ENCODE assay signal across 15 cellular contexts in genomic region chr17:41519501-41520224, GRCh38. TPM values are rescaled to one million over a fixed set of nuclear protein-coding genes. Genes with fewer than 3 reads are reported as not detected.
A peak's percentile ranks its signal among the peaks of the same experiment; 100 is the strongest.
DNase-seq lines count a peak whose midpoint lies in the region; ATAC-seq, FAIRE-seq and TF ChIP-seq lines count a peak whose summit lies in the region.
"Had no signal": no experiment of that assay in that cellular context is flagged by ENCODE, and none has a peak within 500 bp of the region (broad histone marks: within the 10 kb centered on the region; RNA-seq: fewer than 3 reads in every experiment).

No MANE protein-coding gene starts in this region.

- no peaks in the 10 kb centered on the region for H3K4me1 Mint-ChIP-seq in stimulated activated naive CD8-positive, alpha-beta T cell treated with anti-CD3 and anti-CD28 coated beads, Interleukin-15, amount 100 ng/mL, for 72 hours

- no peak overlapping the region for H2AFZ ChIP-seq in HepG2 (ENCODE audit: low read length)

- ATAC-seq in HepG2 = peak; percentile 5; the same call in 2 of the 3 replicates
- ATAC-seq in right lobe of liver = no peak
- ATAC-seq in GM18517 (IDR thresholded peaks at IDR 0.05; ENCODE audit: unreplicated experiment) = no peak
- no peak for ATAC-seq in GM21515 (IDR thresholded peaks at IDR 0.05; ENCODE audit: unreplicated experiment)
- no peak for ATAC-seq in GM19463 (IDR thresholded peaks at IDR 0.05; ENCODE audit: unreplicated experiment)
- no peak for ATAC-seq in stimulated activated naive CD8-positive, alpha-beta T cell treated with anti-CD3 and anti-CD28 coated beads, Interleukin-15, amount 100 ng/mL, for 72 hours
- ATAC-seq: right cardiac atrium had no signal

- H3K79me2 ChIP-seq in HepG2 (ENCODE audit: insufficient read depth, low read length) = no peaks in the 10 kb centered on the region

- no peak for FAIRE-seq in HepG2 (lab: Jason Lieb, UNC)

- peaks cover 1 to 3% of the 10 kb centered on the region in 2 experiments; a peak in 3 of 5 replicates for H3K27me3 ChIP-seq in HepG2 (ENCODE audit: control insufficient read depth in 1 of 2, insufficient read depth in 2 of 2, low read length in 2 of 2)
- no peaks in the 10 kb centered on the region for H3K27me3 ChIP-seq in right lobe of liver
- peaks cover 0 to 28% (median 0%) of the 10 kb centered on the region in 4 donors for H3K27me3 ChIP-seq in esophagus squamous epithelium
- H3K27me3 ChIP-seq: SJSA1 had no signal

- TF ChIP-seq EP300 in HepG2 (IDR thresholded peaks at IDR 0.05; ENCODE audit: low read depth in 2 of 2, low read length in 2 of 2) (no peak), HepG2 (CRISPR knock-in tag; IDR thresholded peaks at IDR 0.05; ENCODE audit: borderline replicate concordance) (no peak)

- peaks cover 53% of the 10 kb centered on the region for H3K4me1 ChIP-seq in HepG2 (ENCODE audit: insufficient read depth, low read length)
- H3K4me1 ChIP-seq in right lobe of liver = no peaks in the 10 kb centered on the region
- H3K4me1 ChIP-seq in esophagus squamous epithelium = peaks cover 14 to 79% (median 16%) of the 10 kb centered on the region in 3 donors

- no peak overlapping the region for H3K27ac ChIP-seq in HepG2 (ENCODE audit: extremely low read length, insufficient read depth, low read length)
- H3K27ac ChIP-seq in right lobe of liver = no peak overlapping the region
- H3K27ac ChIP-seq in esophagus squamous epithelium = peak overlapping the region; percentile 68 to 92 (median 84)
- H3K27ac ChIP-seq: SJSA1 had no signal

- peak overlapping the region in 1 of 2 donors; percentile 55 for H3K27ac Mint-ChIP-seq in stimulated activated naive CD8-positive, alpha-beta T cell treated with anti-CD3 and anti-CD28 coated beads, Interleukin-15, amount 100 ng/mL, for 72 hours
- H3K27ac Mint-ChIP-seq: activated naive CD4-positive, alpha-beta T cell treated with anti-CD3 and anti-CD28 coated beads for 36 hours had no signal

- H3K36me3 ChIP-seq in HepG2 (replicated peaks in 1 of 2; ENCODE audit: control insufficient read depth in 1 of 2, insufficient read depth in 2 of 2, low read length in 2 of 2) (peaks cover 0 to 2% of the 10 kb centered on the region in 2 experiments; a peak in 1 of 5 replicates), right lobe of liver (no peaks in the 10 kb centered on the region), esophagus squamous epithelium (peaks cover 2 to 41% (median 5%) of the 10 kb centered on the region in 3 donors)
- H3K36me3 ChIP-seq: SJSA1 had no signal

- intact Hi-C loops in HepG2 (cut with micrococcal nuclease; ENCODE audit: unreplicated experiment) (loop anchor here (10.0 kb wide), 1 partner anchor 615 kb away; no protein-coding TSS in a partner anchor), right lobe of liver (cut with DNase I) (no loop called here), esophagus squamous epithelium (cut with DNase I) (no loop called here)

- DNase-seq in HepG2 (ENCODE audit: low spot score) (no peak), right lobe of liver (no peak), NCI-H748 treated with DMSO at 0.1 percent for 48 hours (lab: John Stamatoyannopoulos, UW) (peak; percentile 46), esophagus squamous epithelium (lab: John Stamatoyannopoulos, UW) (no peak)
- DNase-seq in stimulated activated naive CD8-positive, alpha-beta T cell treated with anti-CD3 and anti-CD28 coated beads, Interleukin-15, amount 100 ng/mL, for 72 hours = no peak
- DNase-seq: activated CD4-positive, alpha-beta T cell treated with anti-CD3 and anti-CD28 coated beads for 48 hours; activated naive CD4-positive, alpha-beta T cell treated with anti-CD3 and anti-CD28 coated beads for 36 hours; head of caudate nucleus; right cardiac atrium had no signal

- WGBS in HepG2 (ENCODE audit: low lambda C conversion rate) = 13% methylated on average over 8 of the region's 11 CpGs
- 3% methylated on average over 3 of the region's 11 CpGs for whole genome bisulfite sequencing in right lobe of liver (ENCODE audit: insufficient coverage, low coverage, low lambda C conversion rate, missing lambda C conversion rate)
- 10 to 30% methylated on average over 5 of the region's 11 CpGs for WGBS in esophagus squamous epithelium, 2 donors

- no peaks in the 10 kb centered on the region for H3K9me3 ChIP-seq in HepG2 (ENCODE audit: low read length)
- H3K9me3 ChIP-seq in right lobe of liver = no peaks in the 10 kb centered on the region
- H3K9me3 ChIP-seq in esophagus squamous epithelium = no peaks in the 10 kb centered on the region
- H3K9me3 ChIP-seq: SJSA1 had no signal

- no peaks in the 10 kb centered on the region for H3K27me3 Mint-ChIP-seq in stimulated activated naive CD8-positive, alpha-beta T cell treated with anti-CD3 and anti-CD28 coated beads, Interleukin-15, amount 100 ng/mL, for 72 hours

- in situ Hi-C loops in HepG2 (cut with HindIII; ENCODE audit: extremely low pct_ligation_motif_present, low pct_unique_long_range_greater_than_20kb) = no loop called here

- H3K9ac ChIP-seq in HepG2 (ENCODE audit: insufficient read depth, low read depth, low read length) = no peak overlapping the region

- peak overlapping the region; percentile 46 for H3K4me2 ChIP-seq in HepG2 (ENCODE audit: low read depth, low read length)

- POLR2A ChIA-PET in HepG2 (lab: Yijun Ruan, JAX) = no interaction called here

- no TSS peak for BruUV-seq in HepG2 (replicated peaks; lab: Mats Ljungman, UMichigan)

- no peak overlapping the region for H3K4me3 Mint-ChIP-seq in stimulated activated naive CD8-positive, alpha-beta T cell treated with anti-CD3 and anti-CD28 coated beads, Interleukin-15, amount 100 ng/mL, for 72 hours
- H3K4me3 Mint-ChIP-seq: activated naive CD4-positive, alpha-beta T cell treated with anti-CD3 and anti-CD28 coated beads for 36 hours had no signal

- H3K4me3 ChIP-seq in HepG2 (replicated peaks in 1 of 3; ENCODE audit: insufficient read depth in 1 of 3, low read depth in 2 of 3, low read length in 3 of 3) = no peak overlapping the region; a peak in 1 of 6 replicates
- no peak overlapping the region for H3K4me3 ChIP-seq in right lobe of liver
- peak overlapping the region in 3 of 4 donors; percentile 29 to 59 (median 40) for H3K4me3 ChIP-seq in esophagus squamous epithelium
- H3K4me3 ChIP-seq: dorsolateral prefrontal cortex, SJSA1 had no signal

- TF ChIP-seq CTCF in HepG2 (CRISPR knock-in tag; IDR thresholded peaks at IDR 0.05) (no peak), right lobe of liver (IDR thresholded peaks at IDR 0.05) (no peak), esophagus squamous epithelium (IDR thresholded peaks at IDR 0.05) (no peak)

- CTCF ChIA-PET in HepG2 (lab: Yijun Ruan, JAX; ENCODE audit: low intra/inter-chr PET ratio, low total read pairs) = no interaction called here

- no peaks in the 10 kb centered on the region for H3K9me3 Mint-ChIP-seq in stimulated activated naive CD8-positive, alpha-beta T cell treated with anti-CD3 and anti-CD28 coated beads, Interleukin-15, amount 100 ng/mL, for 72 hours
- H3K9me3 Mint-ChIP-seq: activated naive CD4-positive, alpha-beta T cell treated with anti-CD3 and anti-CD28 coated beads for 36 hours had no signal

- TF ChIP-seq POLR2A in HepG2 (IDR thresholded peaks at IDR 0.05; ENCODE audit: insufficient read depth in 1 of 2, low read depth in 2 of 2, low read length in 2 of 2) (no peak), right lobe of liver (IDR thresholded peaks at IDR 0.05) (no peak), esophagus squamous epithelium (IDR thresholded peaks at IDR 0.05) (no peak)

- no peak for TF ChIP-seq RAD21 in HepG2 (CRISPR knock-in tag; IDR thresholded peaks at IDR 0.05)

- H4K20me1 ChIP-seq in HepG2 (ENCODE audit: insufficient read depth, low read length) = no peaks in the 10 kb centered on the region

RNA-seq across cellular contexts. Expression of gene KRT15, which starts 1.0 kb away (rescaled TPM):
- total RNA-seq in HepG2 (2016; rRNA removed; fragmentation: Illumina TruSeq; extraction: Trizol) = 0.46 and 0.94 TPM in 2 replicates
- total RNA-seq in HepG2 (2016; cell fraction: cytosol; rRNA removed; fragmentation: Illumina TruSeq; extraction: Trizol; ENCODE audit: low read depth) = 0.26 and 0.30 TPM in 2 replicates
- 0.52 and 0.62 TPM in 2 replicates for total RNA-seq in HepG2 (2016; cell fraction: insoluble cytoplasmic fraction; rRNA removed; fragmentation: Illumina TruSeq; extraction: Trizol)
- 0.53 and 0.59 TPM in 2 replicates for total RNA-seq in HepG2 (2016; cell fraction: membrane; rRNA removed; fragmentation: Illumina TruSeq; extraction: Trizol)
- 0.63 and 1.2 TPM in 2 replicates for total RNA-seq in HepG2 (2016; cell fraction: nucleus; rRNA removed; fragmentation: Illumina TruSeq; extraction: Trizol)
- polyA plus RNA-seq in HepG2 (2011; rRNA removed) = 0.63 and 1.2 TPM in 2 replicates
- 0.85 and 0.87 TPM in 2 replicates for polyA plus RNA-seq in HepG2 (2011; cell fraction: cytosol; rRNA removed)
- 1.6 and 2.2 TPM in 2 replicates for polyA plus RNA-seq in HepG2 (2011; cell fraction: nucleus; rRNA removed)
- polyA plus RNA-seq in HepG2 (2012) = 0.27 and 0.33 TPM in 2 replicates
- polyA plus RNA-seq in HepG2 (2016; cell fraction: cytosol; fragmentation: Illumina TruSeq; extraction: Trizol; ENCODE audit: low read depth) = 0.18 and 0.42 TPM in 2 replicates
- 0.56 and 0.61 TPM in 2 replicates for polyA plus RNA-seq in HepG2 (2016; cell fraction: insoluble cytoplasmic fraction; fragmentation: Illumina TruSeq; extraction: Trizol; ENCODE audit: low read depth)
- 0.31 and 0.50 TPM in 2 replicates for polyA plus RNA-seq in HepG2 (2016; cell fraction: membrane; fragmentation: Illumina TruSeq; extraction: Trizol; ENCODE audit: low read depth)
- polyA plus RNA-seq in HepG2 (2016; cell fraction: nucleus; fragmentation: Illumina TruSeq; extraction: Trizol; ENCODE audit: insufficient read depth, low read depth) = 1.0 TPM in 2 replicates
- polyA minus RNA-seq in HepG2 (2011; rRNA and poly(A)+ RNA removed; ENCODE audit: low replicate concordance) = 0.28 and 4.2 TPM in 2 replicates
- polyA minus RNA-seq in HepG2 (2011; cell fraction: cytosol; rRNA and poly(A)+ RNA removed) = 1.1 TPM in 1 of 2 replicates, not detected in the other
- polyA minus RNA-seq in HepG2 (2011; cell fraction: nucleus; rRNA and poly(A)+ RNA removed) = 0.39 and 0.62 TPM in 2 replicates
- not detected for total RNA-seq in right lobe of liver
- 1,000 to 10,000 TPM in 3 of 4 donors, 100 to 1,000 TPM in 1; 743 to 2,833 (median 2,484) TPM for total RNA-seq in esophagus squamous epithelium
- total RNA-seq: activated naive CD4-positive, alpha-beta T cell treated with anti-CD3 and anti-CD28 coated beads for 36 hours had no signal
- polyA plus RNA-seq: right cardiac atrium had no signal

RNA-seq across cellular contexts. Expression of gene KRT19, which starts 8.4 kb away (rescaled TPM):
- 114 and 131 TPM in 2 replicates for total RNA-seq in HepG2 (2016; rRNA removed; fragmentation: Illumina TruSeq; extraction: Trizol)
- total RNA-seq in HepG2 (2016; cell fraction: cytosol; rRNA removed; fragmentation: Illumina TruSeq; extraction: Trizol; ENCODE audit: low read depth) = 56.4 and 59.6 TPM in 2 replicates
- total RNA-seq in HepG2 (2016; cell fraction: insoluble cytoplasmic fraction; rRNA removed; fragmentation: Illumina TruSeq; extraction: Trizol) = 112 and 133 TPM in 2 replicates
- total RNA-seq in HepG2 (2016; cell fraction: membrane; rRNA removed; fragmentation: Illumina TruSeq; extraction: Trizol) = 51.6 and 55.7 TPM in 2 replicates
- total RNA-seq in HepG2 (2016; cell fraction: nucleus; rRNA removed; fragmentation: Illumina TruSeq; extraction: Trizol) = 57.9 and 58.1 TPM in 2 replicates
- 142 and 154 TPM in 2 replicates for polyA plus RNA-seq in HepG2 (2011; rRNA removed)
- 133 and 195 TPM in 2 replicates for polyA plus RNA-seq in HepG2 (2011; cell fraction: cytosol; rRNA removed)
- polyA plus RNA-seq in HepG2 (2011; cell fraction: nucleus; rRNA removed) = 87.0 and 93.3 TPM in 2 replicates
- polyA plus RNA-seq in HepG2 (2012) = 47.9 and 55.2 TPM in 2 replicates
- 48.0 and 50.3 TPM in 2 replicates for polyA plus RNA-seq in HepG2 (2016; cell fraction: cytosol; fragmentation: Illumina TruSeq; extraction: Trizol; ENCODE audit: low read depth)
- polyA plus RNA-seq in HepG2 (2016; cell fraction: insoluble cytoplasmic fraction; fragmentation: Illumina TruSeq; extraction: Trizol; ENCODE audit: low read depth) = 100 and 108 TPM in 2 replicates
- 41.2 and 41.6 TPM in 2 replicates for polyA plus RNA-seq in HepG2 (2016; cell fraction: membrane; fragmentation: Illumina TruSeq; extraction: Trizol; ENCODE audit: low read depth)
- polyA plus RNA-seq in HepG2 (2016; cell fraction: nucleus; fragmentation: Illumina TruSeq; extraction: Trizol; ENCODE audit: insufficient read depth, low read depth) = 79.3 and 85.0 TPM in 2 replicates
- polyA minus RNA-seq in HepG2 (2011; rRNA and poly(A)+ RNA removed; ENCODE audit: low replicate concordance) = 163 and 173 TPM in 2 replicates
- polyA minus RNA-seq in HepG2 (2011; cell fraction: cytosol; rRNA and poly(A)+ RNA removed) = 82.1 and 108 TPM in 2 replicates
- polyA minus RNA-seq in HepG2 (2011; cell fraction: nucleus; rRNA and poly(A)+ RNA removed) = 23.6 and 27.8 TPM in 2 replicates
- total RNA-seq in right lobe of liver = 1 to 10 TPM in 5 of 6 experiments, under 1 TPM in 1; 0.87 to 4.3 (median 2.5) TPM
- total RNA-seq in esophagus squamous epithelium = 1,000 to 10,000 TPM in 2 of 4 donors, 100 to 1,000 TPM in 2; 589 to 1,442 (median 1,001) TPM
- total RNA-seq: activated naive CD4-positive, alpha-beta T cell treated with anti-CD3 and anti-CD28 coated beads for 36 hours; SJSA1 had no signal

RNA-seq across cellular contexts. Expression of gene KRT13, which starts 14.3 kb away (rescaled TPM):
- total RNA-seq in HepG2 (2016; rRNA removed; fragmentation: Illumina TruSeq; extraction: Trizol) (not detected in 2 replicates), right lobe of liver (1 to 10 TPM in 1 of 6 experiments, not detected in 5; 1.6 TPM), esophagus squamous epithelium (over 10,000 TPM; 27,182 to 79,363 (median 33,601) TPM)
- not detected in 2 replicates for total RNA-seq in HepG2 (2016; cell fraction: cytosol; rRNA removed; fragmentation: Illumina TruSeq; extraction: Trizol; ENCODE audit: low read depth)
- total RNA-seq in HepG2 (2016; cell fraction: insoluble cytoplasmic fraction; rRNA removed; fragmentation: Illumina TruSeq; extraction: Trizol) = not detected in 2 replicates
- not detected in 2 replicates for total RNA-seq in HepG2 (2016; cell fraction: membrane; rRNA removed; fragmentation: Illumina TruSeq; extraction: Trizol)
- total RNA-seq in HepG2 (2016; cell fraction: nucleus; rRNA removed; fragmentation: Illumina TruSeq; extraction: Trizol) = not detected in 2 replicates
- 0.30 TPM in 1 of 2 replicates, not detected in the other for polyA plus RNA-seq in HepG2 (2011; rRNA removed)
- polyA plus RNA-seq in HepG2 (2011; cell fraction: cytosol; rRNA removed) = 0.05 TPM in 1 of 2 replicates, not detected in the other
- 0.09 TPM in 1 of 2 replicates, not detected in the other for polyA plus RNA-seq in HepG2 (2011; cell fraction: nucleus; rRNA removed)
- not detected in 2 replicates for polyA plus RNA-seq in HepG2 (2012)
- polyA plus RNA-seq in HepG2 (2016; cell fraction: cytosol; fragmentation: Illumina TruSeq; extraction: Trizol; ENCODE audit: low read depth) = not detected in 2 replicates
- not detected in 2 replicates for polyA plus RNA-seq in HepG2 (2016; cell fraction: insoluble cytoplasmic fraction; fragmentation: Illumina TruSeq; extraction: Trizol; ENCODE audit: low read depth)
- polyA plus RNA-seq in HepG2 (2016; cell fraction: membrane; fragmentation: Illumina TruSeq; extraction: Trizol; ENCODE audit: low read depth) = not detected in 2 replicates
- not detected in 2 replicates for polyA plus RNA-seq in HepG2 (2016; cell fraction: nucleus; fragmentation: Illumina TruSeq; extraction: Trizol; ENCODE audit: insufficient read depth, low read depth)
- polyA minus RNA-seq in HepG2 (2011; rRNA and poly(A)+ RNA removed; ENCODE audit: low replicate concordance) = 0.70 TPM in 1 of 2 replicates, not detected in the other
- not detected in 2 replicates for polyA minus RNA-seq in HepG2 (2011; cell fraction: cytosol; rRNA and poly(A)+ RNA removed)
- polyA minus RNA-seq in HepG2 (2011; cell fraction: nucleus; rRNA and poly(A)+ RNA removed) = not detected in 2 replicates
- total RNA-seq: activated naive CD4-positive, alpha-beta T cell treated with anti-CD3 and anti-CD28 coated beads for 36 hours; lung microvascular endothelial cell; right cardiac atrium; SJSA1 had no signal

RNA-seq across cellular contexts. Expression of gene KRT36, which starts 30.0 kb away (rescaled TPM):
- total RNA-seq in HepG2 (2016; rRNA removed; fragmentation: Illumina TruSeq; extraction: Trizol) (not detected in 2 replicates), right lobe of liver (not detected), esophagus squamous epithelium (under 1 TPM in 1 of 4 donors, not detected in 3; 0.38 TPM)
- total RNA-seq in HepG2 (2016; cell fraction: cytosol; rRNA removed; fragmentation: Illumina TruSeq; extraction: Trizol; ENCODE audit: low read depth) = not detected in 2 replicates
- total RNA-seq in HepG2 (2016; cell fraction: insoluble cytoplasmic fraction; rRNA removed; fragmentation: Illumina TruSeq; extraction: Trizol) = not detected in 2 replicates
- not detected in 2 replicates for total RNA-seq in HepG2 (2016; cell fraction: membrane; rRNA removed; fragmentation: Illumina TruSeq; extraction: Trizol)
- total RNA-seq in HepG2 (2016; cell fraction: nucleus; rRNA removed; fragmentation: Illumina TruSeq; extraction: Trizol) = not detected in 2 replicates
- polyA plus RNA-seq in HepG2 (2011; rRNA removed) = not detected in 2 replicates
- not detected in 2 replicates for polyA plus RNA-seq in HepG2 (2011; cell fraction: cytosol; rRNA removed)
- polyA plus RNA-seq in HepG2 (2011; cell fraction: nucleus; rRNA removed) = not detected in 2 replicates
- not detected in 2 replicates for polyA plus RNA-seq in HepG2 (2012)
- not detected in 2 replicates for polyA plus RNA-seq in HepG2 (2016; cell fraction: cytosol; fragmentation: Illumina TruSeq; extraction: Trizol; ENCODE audit: low read depth)
- polyA plus RNA-seq in HepG2 (2016; cell fraction: insoluble cytoplasmic fraction; fragmentation: Illumina TruSeq; extraction: Trizol; ENCODE audit: low read depth) = not detected in 2 replicates
- not detected in 2 replicates for polyA plus RNA-seq in HepG2 (2016; cell fraction: membrane; fragmentation: Illumina TruSeq; extraction: Trizol; ENCODE audit: low read depth)
- not detected in 2 replicates for polyA plus RNA-seq in HepG2 (2016; cell fraction: nucleus; fragmentation: Illumina TruSeq; extraction: Trizol; ENCODE audit: insufficient read depth, low read depth)
- not detected in 2 replicates for polyA minus RNA-seq in HepG2 (2011; rRNA and poly(A)+ RNA removed; ENCODE audit: low replicate concordance)
- not detected in 2 replicates for polyA minus RNA-seq in HepG2 (2011; cell fraction: cytosol; rRNA and poly(A)+ RNA removed)
- not detected in 2 replicates for polyA minus RNA-seq in HepG2 (2011; cell fraction: nucleus; rRNA and poly(A)+ RNA removed)
- total RNA-seq: activated naive CD4-positive, alpha-beta T cell treated with anti-CD3 and anti-CD28 coated beads for 36 hours; dorsolateral prefrontal cortex; lung microvascular endothelial cell; right cardiac atrium; SJSA1 had no signal
- polyA plus RNA-seq: right cardiac atrium had no signal

RNA-seq across cellular contexts. Expression of gene KRT35, which starts 38.7 kb away (rescaled TPM):
- total RNA-seq in HepG2 (2016; rRNA removed; fragmentation: Illumina TruSeq; extraction: Trizol) = not detected in 2 replicates
- total RNA-seq in HepG2 (2016; cell fraction: cytosol; rRNA removed; fragmentation: Illumina TruSeq; extraction: Trizol; ENCODE audit: low read depth) = not detected in 2 replicates
- not detected in 2 replicates for total RNA-seq in HepG2 (2016; cell fraction: insoluble cytoplasmic fraction; rRNA removed; fragmentation: Illumina TruSeq; extraction: Trizol)
- total RNA-seq in HepG2 (2016; cell fraction: membrane; rRNA removed; fragmentation: Illumina TruSeq; extraction: Trizol) = not detected in 2 replicates
- not detected in 2 replicates for total RNA-seq in HepG2 (2016; cell fraction: nucleus; rRNA removed; fragmentation: Illumina TruSeq; extraction: Trizol)
- polyA plus RNA-seq in HepG2 (2011; rRNA removed) = not detected in 2 replicates
- not detected in 2 replicates for polyA plus RNA-seq in HepG2 (2011; cell fraction: cytosol; rRNA removed)
- polyA plus RNA-seq in HepG2 (2011; cell fraction: nucleus; rRNA removed) = not detected in 2 replicates
- not detected in 2 replicates for polyA plus RNA-seq in HepG2 (2012)
- not detected in 2 replicates for polyA plus RNA-seq in HepG2 (2016; cell fraction: cytosol; fragmentation: Illumina TruSeq; extraction: Trizol; ENCODE audit: low read depth)
- polyA plus RNA-seq in HepG2 (2016; cell fraction: insoluble cytoplasmic fraction; fragmentation: Illumina TruSeq; extraction: Trizol; ENCODE audit: low read depth) = not detected in 2 replicates
- not detected in 2 replicates for polyA plus RNA-seq in HepG2 (2016; cell fraction: membrane; fragmentation: Illumina TruSeq; extraction: Trizol; ENCODE audit: low read depth)
- polyA plus RNA-seq in HepG2 (2016; cell fraction: nucleus; fragmentation: Illumina TruSeq; extraction: Trizol; ENCODE audit: insufficient read depth, low read depth) = not detected in 2 replicates
- not detected in 2 replicates for polyA minus RNA-seq in HepG2 (2011; rRNA and poly(A)+ RNA removed; ENCODE audit: low replicate concordance)
- polyA minus RNA-seq in HepG2 (2011; cell fraction: cytosol; rRNA and poly(A)+ RNA removed) = not detected in 2 replicates
- not detected in 2 replicates for polyA minus RNA-seq in HepG2 (2011; cell fraction: nucleus; rRNA and poly(A)+ RNA removed)
- total RNA-seq in right lobe of liver = not detected
- total RNA-seq in esophagus squamous epithelium = not detected
- total RNA-seq: activated naive CD4-positive, alpha-beta T cell treated with anti-CD3 and anti-CD28 coated beads for 36 hours; dorsolateral prefrontal cortex; lung microvascular endothelial cell; right cardiac atrium; SJSA1 had no signal
- polyA plus RNA-seq: right cardiac atrium had no signal

Comparison
In these comparisons a context has a peak if more than half of its experiments do, and no peak if none do; other contexts are left out.
1. RNA of gene KRT19, which starts 8.4 kb away (total RNA-seq): 589 to 1,442 TPM in esophagus squamous epithelium and 51.6 to 133 TPM in HepG2; 0.87 to 4.3 TPM in right lobe of liver; every median in the first group is over 10 times any median in the second.
2. H3K27ac ChIP-seq: peak in esophagus squamous epithelium (4 of 4); none in HepG2 (single experiment) and right lobe of liver (0 of 3).
3. H3K4me3 ChIP-seq: peak in esophagus squamous epithelium (3 of 4); none in HepG2 (0 of 3) and right lobe of liver (0 of 3).
4. RNA of gene KRT15, which starts 1.0 kb away (total RNA-seq): 743 to 2,833 TPM in esophagus squamous epithelium; 0.26 to 1.2 TPM in HepG2 and not detected in right lobe of liver; every median in the first group is over 100 times any median in the second.
5. RNA of gene KRT13, which starts 14.3 kb away (total RNA-seq): 27,182 to 79,363 TPM in esophagus squamous epithelium; not detected in HepG2 and 1.6 TPM in right lobe of liver; every median in the first group is over 1,000 times any median in the second.